Comparison of ENCODE assay signal across 1 cellular context in genomic region chr17:83108709-83109108, GRCh38.
TF ChIP-seq lines count a peak whose summit lies in the region.

No MANE protein-coding gene starts in this region.

TF ChIP-seq in WTC11, 78 proteins besides CTCF, POLR2A, EP300 and RAD21 (continued from another document):
- TF ChIP-seq ZNF425 (CRISPR knock-in tag; conservative IDR thresholded peaks at IDR 0.05) (no peak), E2F5 (CRISPR knock-in tag; IDR thresholded peaks at IDR 0.05) (no peak), NR2C2 (CRISPR knock-in tag; IDR thresholded peaks at IDR 0.05) (no peak), CREM (CRISPR knock-in tag; IDR thresholded peaks at IDR 0.05) (no peak), HMGA2 (CRISPR knock-in tag; IDR thresholded peaks at IDR 0.05) (no peak), NFATC4 (CRISPR knock-in tag; IDR thresholded peaks at IDR 0.05) (no peak)
TF ChIP-seq in WTC11: peak in this region for 0.
